Comparison of ENCODE assay signal across 30 cellular contexts in the genomic region with DNA sequence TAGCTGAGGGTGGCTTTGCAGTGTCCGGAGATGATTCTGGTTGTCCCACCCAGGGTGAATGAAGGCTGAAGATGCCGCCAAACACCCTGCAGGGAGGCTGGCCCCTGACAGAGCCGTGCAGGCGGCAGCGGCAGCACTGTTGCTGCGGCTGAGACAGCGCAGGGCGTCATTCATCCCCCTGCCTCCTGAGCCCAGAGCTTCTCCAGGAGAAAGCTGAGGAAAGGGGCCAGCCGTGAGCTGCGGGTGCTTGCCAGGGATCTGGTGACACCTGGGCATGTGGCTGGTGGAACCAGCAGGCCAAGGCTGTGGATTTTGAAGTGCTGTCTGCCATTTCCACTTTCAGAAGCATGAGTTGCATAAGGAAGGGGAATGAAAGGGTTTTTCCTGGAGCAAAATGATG. TPM values are rescaled to one million over a fixed set of nuclear protein-coding genes. Genes with fewer than 3 reads are reported as not detected.
"Had no signal": no experiment of that assay in that cellular context is flagged by ENCODE, and none has a peak within 500 bp of the region (broad histone marks: within the 10 kb centered on the region; RNA-seq: fewer than 3 reads in every experiment).

No MANE protein-coding gene starts in this region.

- DNase-seq: activated CD4-positive, alpha-beta memory T cell treated with anti-CD3 and anti-CD28 coated beads for 36 hours; activated CD4-positive, alpha-beta T cell treated with anti-CD3 and anti-CD28 coated beads, Interleukin-2, amount 10 ng/mL, durations not matched to agents 24 days and 14 days; activated CD4-positive, CD25-positive, alpha-beta regulatory T cell treated with anti-CD3 and anti-CD28 coated beads, Interleukin-2, amount 50 U/mL, for 72 hours; activated CD8-positive, alpha-beta memory T cell treated with anti-CD3 and anti-CD28 coated beads, Interleukin-2, amount 50 U/mL, for 4 hours; activated gamma-delta T cell; activated naive CD4-positive, alpha-beta T cell treated with anti-CD3 and anti-CD28 coated beads, Interleukin-2, amount 10 ng/mL, durations not matched to agents 7 days and 5 days; activated naive CD8-positive, alpha-beta T cell treated with anti-CD3 and anti-CD28 coated beads, Interleukin-2, amount 10 ng/mL, durations not matched to agents 7 days and 5 days; activated T-cell treated with anti-CD3 and anti-CD28 coated beads, Interleukin-2, amount 50 U/mL, for 1 hour; brain microvascular endothelial cell; effector CD8-positive, alpha-beta T cell; erythroblast; gastrocnemius medialis; glutamatergic neuron; left colon; midbrain; retina; stimulated activated naive CD4-positive, alpha-beta T cell treated with Interleukin-2 at 50 U/mL for 16 hours; T-helper 17 cell; T1000; uterus had no signal

- H3K4me3 Mint-ChIP-seq: activated CD4-positive, alpha-beta memory T cell treated with anti-CD3 and anti-CD28 coated beads for 36 hours; activated CD4-positive, alpha-beta T cell treated with anti-CD3 and anti-CD28 coated beads, Interleukin-2, amount 10 ng/mL, durations not matched to agents 24 days and 14 days; activated naive CD4-positive, alpha-beta T cell treated with anti-CD3 and anti-CD28 coated beads, Interleukin-2, amount 10 ng/mL, durations not matched to agents 7 days and 5 days; activated naive CD8-positive, alpha-beta T cell treated with anti-CD3 and anti-CD28 coated beads, Interleukin-2, amount 10 ng/mL, durations not matched to agents 7 days and 5 days; naive thymus-derived CD4-positive, alpha-beta T cell; T-helper 17 cell had no signal

- H3K27ac ChIP-seq: ascending aorta, brain microvascular endothelial cell, gastrocnemius medialis, hepatocyte, uterus had no signal

- ATAC-seq: gastrocnemius medialis had no signal

- H3K9me3 ChIP-seq: ascending aorta, gastrocnemius medialis, uterus had no signal

- H3K4me1 ChIP-seq: ascending aorta, gastrocnemius medialis, uterus had no signal

- H3K27me3 Mint-ChIP-seq: activated CD4-positive, alpha-beta memory T cell treated with anti-CD3 and anti-CD28 coated beads for 36 hours; activated CD4-positive, alpha-beta T cell treated with anti-CD3 and anti-CD28 coated beads, Interleukin-2, amount 10 ng/mL, durations not matched to agents 24 days and 14 days; activated naive CD4-positive, alpha-beta T cell treated with anti-CD3 and anti-CD28 coated beads, Interleukin-2, amount 10 ng/mL, durations not matched to agents 7 days and 5 days; activated naive CD8-positive, alpha-beta T cell treated with anti-CD3 and anti-CD28 coated beads, Interleukin-2, amount 10 ng/mL, durations not matched to agents 7 days and 5 days; naive thymus-derived CD4-positive, alpha-beta T cell; T-helper 17 cell had no signal

- H3K9me3 Mint-ChIP-seq: activated CD4-positive, alpha-beta memory T cell treated with anti-CD3 and anti-CD28 coated beads for 36 hours; activated CD4-positive, alpha-beta T cell treated with anti-CD3 and anti-CD28 coated beads, Interleukin-2, amount 10 ng/mL, durations not matched to agents 24 days and 14 days; activated naive CD4-positive, alpha-beta T cell treated with anti-CD3 and anti-CD28 coated beads, Interleukin-2, amount 10 ng/mL, durations not matched to agents 7 days and 5 days; activated naive CD8-positive, alpha-beta T cell treated with anti-CD3 and anti-CD28 coated beads, Interleukin-2, amount 10 ng/mL, durations not matched to agents 7 days and 5 days; naive thymus-derived CD4-positive, alpha-beta T cell had no signal

- H3K27ac Mint-ChIP-seq: activated CD4-positive, alpha-beta memory T cell treated with anti-CD3 and anti-CD28 coated beads for 36 hours; activated CD4-positive, alpha-beta T cell treated with anti-CD3 and anti-CD28 coated beads, Interleukin-2, amount 10 ng/mL, durations not matched to agents 24 days and 14 days; T-helper 17 cell had no signal

- H3K27me3 ChIP-seq: ascending aorta, brain microvascular endothelial cell, gastrocnemius medialis, hepatocyte, uterus had no signal

- H3K4me3 ChIP-seq: ascending aorta, gastrocnemius medialis, hepatocyte, smooth muscle cell, uterus had no signal

- H3K36me3 ChIP-seq: gastrocnemius medialis, uterus had no signal

RNA-seq across cellular contexts. Expression of a gene that starts 50.9 kb away (rescaled TPM):
- total RNA-seq: activated CD4-positive, alpha-beta memory T cell treated with anti-CD3 and anti-CD28 coated beads for 36 hours; activated CD4-positive, alpha-beta T cell treated with anti-CD3 and anti-CD28 coated beads, Interleukin-2, amount 10 ng/mL, durations not matched to agents 24 days and 14 days; activated CD8-positive, alpha-beta memory T cell treated with anti-CD3 and anti-CD28 coated beads for 36 hours; activated naive CD8-positive, alpha-beta T cell treated with anti-CD3 and anti-CD28 coated beads, Interleukin-2, amount 10 ng/mL, durations not matched to agents 7 days and 5 days; ascending aorta; cardiac septum; gastrocnemius medialis; left colon; lower leg skin; naive thymus-derived CD4-positive, alpha-beta T cell; osteocyte; posterior vena cava; smooth muscle cell; T-helper 17 cell; temporal lobe had no signal

RNA-seq across cellular contexts. Expression of a gene that starts 60.0 kb away (rescaled TPM):
- total RNA-seq: activated CD4-positive, alpha-beta memory T cell treated with anti-CD3 and anti-CD28 coated beads for 36 hours; activated naive CD8-positive, alpha-beta T cell treated with anti-CD3 and anti-CD28 coated beads, Interleukin-2, amount 10 ng/mL, durations not matched to agents 7 days and 5 days; ascending aorta; lower leg skin; naive thymus-derived CD4-positive, alpha-beta T cell; osteocyte; posterior vena cava; smooth muscle cell had no signal
